8 cellular contexts compared by ENCODE assay signal in the genomic region with DNA sequence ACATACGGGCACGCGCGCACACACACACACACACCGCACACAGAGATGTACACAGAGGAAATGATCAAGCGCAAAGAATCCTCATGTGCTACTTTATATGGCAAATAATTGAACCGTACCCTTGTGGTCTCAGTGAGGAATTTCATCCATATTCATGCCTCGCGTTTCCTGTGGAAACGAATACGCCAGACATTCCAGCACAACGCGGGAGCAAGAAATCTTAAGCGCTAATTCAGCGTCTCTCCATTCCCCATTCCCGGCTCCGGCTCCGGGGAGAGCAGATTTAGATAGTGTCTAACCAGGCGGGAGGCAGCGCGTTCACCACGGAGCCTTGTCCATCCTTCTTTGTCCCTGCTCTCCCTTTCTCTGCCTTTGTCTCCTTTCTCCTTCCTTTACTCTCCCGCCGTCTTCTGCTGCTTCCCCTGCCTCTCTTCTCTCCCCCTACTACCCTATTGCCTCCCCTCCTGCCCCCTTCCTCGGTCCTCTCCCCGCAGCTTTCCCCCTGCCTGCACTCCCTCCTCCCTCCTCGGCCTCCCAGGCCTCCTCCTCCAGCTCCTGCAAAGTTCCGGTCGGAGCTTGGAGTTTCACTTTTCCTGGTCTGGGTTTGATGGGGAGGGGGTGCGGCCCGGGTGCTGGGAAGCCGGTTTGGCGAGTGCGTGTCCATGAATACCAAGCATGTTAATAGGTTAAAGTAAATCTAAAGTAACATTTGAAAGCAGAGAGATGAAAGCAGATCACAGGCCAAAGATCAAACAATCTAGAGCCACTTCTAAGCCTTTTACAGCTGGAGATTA.
A peak's percentile ranks its signal among the peaks of the same experiment; 100 is the strongest.
DNase-seq lines count a peak whose midpoint lies in the region; ATAC-seq and TF ChIP-seq lines count a peak whose summit lies in the region.

No MANE protein-coding gene starts in this region.

- H3K36me3 Mint-ChIP-seq in neural progenitor cell = no peaks in the 10 kb centered on the region

- H3K4me3 ChIP-seq in PC-3 (ENCODE audit: low read length) (peak overlapping the region; percentile 55), fibroblast of villous mesenchyme (ENCODE audit: low read depth, low read length) (peak overlapping the region; percentile 53), neural progenitor cell (peak overlapping the region; percentile 46)

- H4K20me1 ChIP-seq in PC-3 (ENCODE audit: low read length) (no peaks in the 10 kb centered on the region), neural progenitor cell (ENCODE audit: low read depth) (no peaks in the 10 kb centered on the region)

- no peak for ATAC-seq in PC-3
- ATAC-seq in HG03457 (IDR thresholded peaks at IDR 0.05; ENCODE audit: unreplicated experiment) = no peak

- H3K79me2 ChIP-seq in PC-3 (ENCODE audit: low read length) (no peaks in the 10 kb centered on the region), neural progenitor cell (ENCODE audit: low read depth) (no peaks in the 10 kb centered on the region)

- POLR2A ChIA-PET in PC-3 (lab: Charles Lee; ENCODE audit: unreplicated experiment) = no interaction called here

- no peaks in the 10 kb centered on the region for H3K9me2 ChIP-seq in PC-3 (replicated peaks; ENCODE audit: low read length)

- BruUV-seq in PC-3 (replicated peaks; lab: Mats Ljungman, UMichigan) = no TSS peak

- no peaks in the 10 kb centered on the region for H3K9me3 Mint-ChIP-seq in neural progenitor cell

- H3K27me3 Mint-ChIP-seq in neural progenitor cell (ENCODE audit: insufficient read depth, low read depth) = peaks cover 4% of the 10 kb centered on the region

- no peaks in the 10 kb centered on the region for H3K36me3 ChIP-seq in PC-3 (ENCODE audit: low read depth, low read length)
- no peaks in the 10 kb centered on the region for H3K36me3 ChIP-seq in neural progenitor cell

- no peaks in the 10 kb centered on the region for H3K9me3 ChIP-seq in PC-3 (ENCODE audit: low read length)
- no peaks in the 10 kb centered on the region for H3K9me3 ChIP-seq in neural progenitor cell (ENCODE audit: low read depth)

- CTCF ChIA-PET in PC-3 (lab: Charles Lee) = no interaction called here

- H3K4me1 ChIP-seq in PC-3 (ENCODE audit: insufficient read depth, low read length) = no peaks in the 10 kb centered on the region
- H3K4me1 ChIP-seq in neural progenitor cell = peaks cover 34% of the 10 kb centered on the region

- intact Hi-C loops in PC-3 (cut with micrococcal nuclease) = no loop called here

- H3K9ac ChIP-seq in PC-3 (ENCODE audit: low read length) (no peak overlapping the region), neural progenitor cell (no peak overlapping the region)

- H3K27ac ChIP-seq in PC-3 (ENCODE audit: low read length) = no peak overlapping the region
- H3K27ac ChIP-seq in neural progenitor cell = no peak overlapping the region

- H3K27me3 ChIP-seq in PC-3 (ENCODE audit: low read length) = no peaks in the 10 kb centered on the region
- H3K27me3 ChIP-seq in neural progenitor cell = no peaks in the 10 kb centered on the region

- H2AFZ ChIP-seq in PC-3 (ENCODE audit: low read length) (peak overlapping the region; percentile 37; the same call in 1 of the 2 replicates), neural progenitor cell (replicated peaks) (peak overlapping the region; percentile 71)

- H3K4me2 ChIP-seq in PC-3 (ENCODE audit: low read length) (peak overlapping the region; percentile 70), neural progenitor cell (peak overlapping the region; percentile 84)

- peaks cover 63% of the 10 kb centered on the region for H3K4me1 Mint-ChIP-seq in neural progenitor cell

- H3F3A ChIP-seq in PC-3 (ENCODE audit: low read length, unreplicated experiment) (no peaks in the 10 kb centered on the region), neural progenitor cell (ENCODE audit: low read depth) (peaks cover 5% of the 10 kb centered on the region)

- peak overlapping the region; percentile 83 for H3K4me3 Mint-ChIP-seq in neural progenitor cell

- TF ChIP-seq CTCF in PC-3 (conservative IDR thresholded peaks at IDR 0.05; ENCODE audit: low read depth, low read length) = no peak
- TF ChIP-seq CTCF in fibroblast of villous mesenchyme (IDR thresholded peaks at IDR 0.05; ENCODE audit: insufficient read depth, low read depth, low read length) = no peak
- TF ChIP-seq CTCF in neural progenitor cell (IDR thresholded peaks at IDR 0.05) = peak; percentile 27

- H3K27ac Mint-ChIP-seq in neural progenitor cell = peak overlapping the region; percentile 94

- peak; percentile 91 for DNase-seq in DMS53 (lab: John Stamatoyannopoulos, UW)
- peak; percentile 49 for DNase-seq in PC-3
- peak; percentile 1 for DNase-seq in fibroblast of villous mesenchyme (ENCODE audit: low read depth)
- peak; percentile 79 for DNase-seq in neural progenitor cell (ENCODE audit: low spot score)
- DNase-seq in DMS114 treated with DMSO at 0.1 percent for 48 hours (lab: John Stamatoyannopoulos, UW; ENCODE audit: unreplicated experiment) = no peak
- DNase-seq in HuH-7 (ENCODE audit: low spot score) = no peak
- DNase-seq in UCSD-AML1 (lab: John Stamatoyannopoulos, UW; ENCODE audit: unreplicated experiment) = no peak

Comparison
In these comparisons a context has a peak if more than half of its experiments do, and no peak if none do; other contexts are left out.
1. DNase-seq: peak in DMS53 (single experiment), PC-3 (single experiment), fibroblast of villous mesenchyme (single experiment) and neural progenitor cell (single experiment); none in DMS114 treated with DMSO at 0.1 percent for 48 hours (single experiment), HuH-7 (single experiment) and UCSD-AML1 (single experiment).
2. Peak in every context shown above with its lines, with median percentiles within 50 percentile points of each other: H3K4me3 ChIP-seq.